ENCODE assay signal across 10 cellular contexts in genomic region chr21:17709266-17709611, GRCh38.
A peak's percentile ranks its signal among the peaks of the same experiment; 100 is the strongest.
DNase-seq lines count a peak whose midpoint lies in the region; ATAC-seq and TF ChIP-seq lines count a peak whose summit lies in the region.
"Had no signal": no experiment of that assay in that cellular context is flagged by ENCODE, and none has a peak within 500 bp of the region (broad histone marks: within the 10 kb centered on the region; RNA-seq: fewer than 3 reads in every experiment).

No MANE protein-coding gene starts in this region.

- CTCF ChIA-PET in RWPE1 (lab: Yijun Ruan, JAX) = no interaction called here

- POLR2A ChIA-PET in RWPE1 (lab: Yijun Ruan, JAX; ENCODE audit: low non-redundant PET) = no interaction called here

- peak; percentile 96 to 98 for ATAC-seq in activated T-cell treated with anti-CD3 and anti-CD28 coated beads, Interleukin-2, amount 50 U/mL, for 72 hours (replicated peaks in 1 of 2)
- ATAC-seq in HG02588 (IDR thresholded peaks at IDR 0.05; ENCODE audit: unreplicated experiment) = peak; percentile 99
- ATAC-seq in HG03457 (IDR thresholded peaks at IDR 0.05; ENCODE audit: unreplicated experiment) = peak; percentile 99
- ATAC-seq in T-helper 17 cell = no peak

- H3K27me3 Mint-ChIP-seq in activated T-cell treated with anti-CD3 and anti-CD28 coated beads, Interleukin-2, amount 50 U/mL, for 72 hours (ENCODE audit: low read depth) = peaks cover 8% of the 10 kb centered on the region
- peaks cover 7% of the 10 kb centered on the region for H3K27me3 Mint-ChIP-seq in stimulated activated naive CD8-positive, alpha-beta T cell treated with anti-CD3 and anti-CD28 coated beads, Interleukin-15, Interleukin-2, amounts not matched to agents 100 ng/mL and 50 ng/mL, for 24 hours
- H3K27me3 Mint-ChIP-seq in T-helper 17 cell = no peaks in the 10 kb centered on the region

- peaks cover 2 to 12% of the 10 kb centered on the region in 2 donors for H3K9me3 Mint-ChIP-seq in activated T-cell treated with anti-CD3 and anti-CD28 coated beads, Interleukin-2, amount 50 U/mL, for 72 hours
- peaks cover 22% of the 10 kb centered on the region for H3K9me3 Mint-ChIP-seq in stimulated activated naive CD8-positive, alpha-beta T cell treated with anti-CD3 and anti-CD28 coated beads, Interleukin-15, Interleukin-2, amounts not matched to agents 100 ng/mL and 50 ng/mL, for 24 hours

- DNase-seq in activated T-cell treated with anti-CD3 and anti-CD28 coated beads, Interleukin-2, amount 50 U/mL, for 72 hours = peak in 1 of 2 donors; percentile 2
- DNase-seq in activated T-cell treated with anti-CD3 and anti-CD28 coated beads, Interleukin-2, amount 50 U/mL, for 1 hour = no peak
- no peak for DNase-seq in NCI-H2081 (lab: John Stamatoyannopoulos, UW)
- no peak for DNase-seq in T-helper 17 cell
- DNase-seq in RWPE1 (ENCODE audit: low spot score) = no peak
- DNase-seq: activated gamma-delta T cell treated with Interleukin-2 at 50 U/mL for 16 hours had no signal

- no peak overlapping the region for H3K4me3 Mint-ChIP-seq in activated T-cell treated with anti-CD3 and anti-CD28 coated beads, Interleukin-2, amount 50 U/mL, for 72 hours
- H3K4me3 Mint-ChIP-seq in stimulated activated naive CD8-positive, alpha-beta T cell treated with anti-CD3 and anti-CD28 coated beads, Interleukin-15, Interleukin-2, amounts not matched to agents 100 ng/mL and 50 ng/mL, for 24 hours = no peak overlapping the region
- no peak overlapping the region for H3K4me3 Mint-ChIP-seq in T-helper 17 cell

- no peaks in the 10 kb centered on the region for H3K9me3 ChIP-seq in T-helper 17 cell (ENCODE audit: control insufficient read depth, low read length, poor library complexity, severe bottlenecking)
- H3K9me3 ChIP-seq: right atrium auricular region had no signal

- H3K27ac Mint-ChIP-seq in activated T-cell treated with anti-CD3 and anti-CD28 coated beads, Interleukin-2, amount 50 U/mL, for 72 hours = no peak overlapping the region
- peak overlapping the region; percentile 9 for H3K27ac Mint-ChIP-seq in stimulated activated naive CD8-positive, alpha-beta T cell treated with anti-CD3 and anti-CD28 coated beads, Interleukin-15, Interleukin-2, amounts not matched to agents 100 ng/mL and 50 ng/mL, for 24 hours
- no peak overlapping the region for H3K27ac Mint-ChIP-seq in T-helper 17 cell

- H3K36me3 Mint-ChIP-seq in activated T-cell treated with anti-CD3 and anti-CD28 coated beads, Interleukin-2, amount 50 U/mL, for 72 hours (ENCODE audit: insufficient read depth in 2 of 2) = peaks cover 8 to 10% of the 10 kb centered on the region in 2 donors
- no peaks in the 10 kb centered on the region for H3K36me3 Mint-ChIP-seq in stimulated activated naive CD8-positive, alpha-beta T cell treated with anti-CD3 and anti-CD28 coated beads, Interleukin-15, Interleukin-2, amounts not matched to agents 100 ng/mL and 50 ng/mL, for 24 hours (ENCODE audit: low read depth)
- peaks cover 4% of the 10 kb centered on the region for H3K36me3 Mint-ChIP-seq in T-helper 17 cell (ENCODE audit: low read depth)

- peaks cover 15% of the 10 kb centered on the region for H3K4me1 Mint-ChIP-seq in activated T-cell treated with anti-CD3 and anti-CD28 coated beads, Interleukin-2, amount 50 U/mL, for 72 hours (ENCODE audit: low read depth)
- H3K4me1 Mint-ChIP-seq in stimulated activated naive CD8-positive, alpha-beta T cell treated with anti-CD3 and anti-CD28 coated beads, Interleukin-15, Interleukin-2, amounts not matched to agents 100 ng/mL and 50 ng/mL, for 24 hours (ENCODE audit: low read depth) = peaks cover 20% of the 10 kb centered on the region
- H3K4me1 Mint-ChIP-seq in T-helper 17 cell = peaks cover 12% of the 10 kb centered on the region

- TF ChIP-seq CTCF in RWPE1 (conservative IDR thresholded peaks at IDR 0.05; ENCODE audit: low read depth) = no peak

- no peak overlapping the region for H3K27ac ChIP-seq in RWPE1
- H3K27ac ChIP-seq: right atrium auricular region had no signal
